ENCODE assay signal across 30 cellular contexts in genomic region chr3:117921411-117921810, GRCh38.
"Had no signal": no experiment of that assay in that cellular context is flagged by ENCODE, and none has a peak within 500 bp of the region (broad histone marks: within the 10 kb centered on the region; RNA-seq: fewer than 3 reads in every experiment).

No MANE protein-coding gene starts in this region.

- H3K36me3 Mint-ChIP-seq: activated naive CD8-positive, alpha-beta T cell treated with anti-CD3 and anti-CD28 coated beads for 36 hours had no signal

- H3K4me1 ChIP-seq: SJCRH30 had no signal

- H3K9ac ChIP-seq: KMS-11 had no signal

- DNase-seq: activated CD4-positive, alpha-beta T cell treated with anti-CD3 and anti-CD28 coated beads, Interleukin-2, amount 10 ng/mL, durations not matched to agents 24 days and 14 days; activated CD4-positive, alpha-beta T cell treated with anti-CD3 and anti-CD28 coated beads, Interleukin-2, amount 50 U/mL, for 4 hours; activated CD8-positive, alpha-beta T cell treated with anti-CD3 and anti-CD28 coated beads for 36 hours; activated effector memory CD4-positive, alpha-beta T cell treated with anti-CD3 and anti-CD28 coated beads, Interleukin-2, amount 50 U/mL, for 16 hours; activated naive CD4-positive, alpha-beta T cell; activated naive CD4-positive, alpha-beta T cell treated with anti-CD3 and anti-CD28 coated beads, Interleukin-2, amount 50 U/mL, for 16 hours; activated naive CD8-positive, alpha-beta T cell treated with anti-CD3 and anti-CD28 coated beads for 36 hours; activated T-cell treated with anti-CD3 and anti-CD28 coated beads, Interleukin-2, amount 50 U/mL, for 1 hour; activated T-cell treated with anti-CD3 and anti-CD28 coated beads, Interleukin-2, amount 50 U/mL, for 72 hours; amniotic stem cell; aorta; MM.1S; MV-4-11; NCI-H1105; NCI-H1417 treated with DMSO at 0.1 percent for 48 hours; NCI-H187 treated with DMSO at 0.1 percent for 48 hours; NCI-H2081; NCI-H446; NCI-H510A treated with DMSO at 0.1 percent for 48 hours; NCI-H526 treated with DMSO at 0.1 percent for 48 hours; NCI-H774; SHP77; SJCRH30 had no signal

- H3K27me3 ChIP-seq: SJCRH30 had no signal

- H3K27ac ChIP-seq: cardiac muscle cell, KMS-11, SJCRH30, SK-N-MC had no signal

- H3K4me3 Mint-ChIP-seq: activated CD4-positive, alpha-beta T cell treated with anti-CD3 and anti-CD28 coated beads, Interleukin-2, amount 10 ng/mL, durations not matched to agents 24 days and 14 days; activated CD8-positive, alpha-beta T cell treated with anti-CD3 and anti-CD28 coated beads for 36 hours; activated naive CD8-positive, alpha-beta T cell treated with anti-CD3 and anti-CD28 coated beads for 36 hours; activated T-cell treated with anti-CD3 and anti-CD28 coated beads, Interleukin-2, amount 50 U/mL, for 72 hours; activated T-helper 17 cell treated with anti-CD3 and anti-CD28 coated beads, Interleukin-2, amount 50 U/mL, for 72 hours; central memory CD8-positive, alpha-beta T cell; T-helper 1 cell treated with Interleukin-12 subunit alpha and Interleukin-12 subunit beta and Interleukin-4 antibody, amounts not matched to agents 30 μg/mL and 1 μg/mL, for 36 hours; T-helper 2 cell treated with Interferon-gamma antibody and Interleukin-4, amounts not matched to agents 5 μg/mL and 100 μg/mL, for 36 hours had no signal

- H3K36me3 ChIP-seq: cardiac muscle cell, SJCRH30 had no signal

- H3K27ac Mint-ChIP-seq: activated CD4-positive, alpha-beta T cell treated with anti-CD3 and anti-CD28 coated beads, Interleukin-2, amount 10 ng/mL, durations not matched to agents 24 days and 14 days; activated CD8-positive, alpha-beta T cell treated with anti-CD3 and anti-CD28 coated beads for 36 hours; activated naive CD8-positive, alpha-beta T cell treated with anti-CD3 and anti-CD28 coated beads for 36 hours; activated T-cell treated with anti-CD3 and anti-CD28 coated beads, Interleukin-2, amount 50 U/mL, for 72 hours; activated T-helper 17 cell treated with anti-CD3 and anti-CD28 coated beads, Interleukin-2, amount 50 U/mL, for 72 hours; T-helper 1 cell treated with Interleukin-12 subunit alpha and Interleukin-12 subunit beta and Interleukin-4 antibody, amounts not matched to agents 30 μg/mL and 1 μg/mL, for 36 hours; T-helper 2 cell treated with Interferon-gamma antibody and Interleukin-4, amounts not matched to agents 5 μg/mL and 100 μg/mL, for 36 hours had no signal

- H3K4me1 Mint-ChIP-seq: activated CD4-positive, alpha-beta T cell treated with anti-CD3 and anti-CD28 coated beads, Interleukin-2, amount 10 ng/mL, durations not matched to agents 24 days and 14 days; activated naive CD8-positive, alpha-beta T cell treated with anti-CD3 and anti-CD28 coated beads for 36 hours; activated T-helper 17 cell treated with anti-CD3 and anti-CD28 coated beads, Interleukin-2, amount 50 U/mL, for 72 hours; central memory CD8-positive, alpha-beta T cell had no signal

- H3K4me3 ChIP-seq: cardiac muscle cell, SJCRH30, SK-N-MC had no signal

- H3K9me3 Mint-ChIP-seq: activated CD4-positive, alpha-beta T cell treated with anti-CD3 and anti-CD28 coated beads, Interleukin-2, amount 10 ng/mL, durations not matched to agents 24 days and 14 days; activated CD8-positive, alpha-beta T cell treated with anti-CD3 and anti-CD28 coated beads for 36 hours; activated naive CD8-positive, alpha-beta T cell treated with anti-CD3 and anti-CD28 coated beads for 36 hours; activated T-cell treated with anti-CD3 and anti-CD28 coated beads, Interleukin-2, amount 50 U/mL, for 72 hours; activated T-helper 17 cell treated with anti-CD3 and anti-CD28 coated beads, Interleukin-2, amount 50 U/mL, for 72 hours; T-helper 1 cell treated with Interleukin-12 subunit alpha and Interleukin-12 subunit beta and Interleukin-4 antibody, amounts not matched to agents 30 μg/mL and 1 μg/mL, for 36 hours; T-helper 2 cell treated with Interferon-gamma antibody and Interleukin-4, amounts not matched to agents 5 μg/mL and 100 μg/mL, for 36 hours had no signal

- H3K27me3 Mint-ChIP-seq: activated CD4-positive, alpha-beta T cell treated with anti-CD3 and anti-CD28 coated beads, Interleukin-2, amount 10 ng/mL, durations not matched to agents 24 days and 14 days; activated CD8-positive, alpha-beta T cell treated with anti-CD3 and anti-CD28 coated beads for 36 hours; activated naive CD8-positive, alpha-beta T cell treated with anti-CD3 and anti-CD28 coated beads for 36 hours; activated T-helper 17 cell treated with anti-CD3 and anti-CD28 coated beads, Interleukin-2, amount 50 U/mL, for 72 hours; central memory CD8-positive, alpha-beta T cell had no signal

- H3K4me2 ChIP-seq: KMS-11 had no signal

- H3K9me3 ChIP-seq: SJCRH30 had no signal
